Comparison of ENCODE assay signal across 12 cellular contexts in the genomic region with DNA sequence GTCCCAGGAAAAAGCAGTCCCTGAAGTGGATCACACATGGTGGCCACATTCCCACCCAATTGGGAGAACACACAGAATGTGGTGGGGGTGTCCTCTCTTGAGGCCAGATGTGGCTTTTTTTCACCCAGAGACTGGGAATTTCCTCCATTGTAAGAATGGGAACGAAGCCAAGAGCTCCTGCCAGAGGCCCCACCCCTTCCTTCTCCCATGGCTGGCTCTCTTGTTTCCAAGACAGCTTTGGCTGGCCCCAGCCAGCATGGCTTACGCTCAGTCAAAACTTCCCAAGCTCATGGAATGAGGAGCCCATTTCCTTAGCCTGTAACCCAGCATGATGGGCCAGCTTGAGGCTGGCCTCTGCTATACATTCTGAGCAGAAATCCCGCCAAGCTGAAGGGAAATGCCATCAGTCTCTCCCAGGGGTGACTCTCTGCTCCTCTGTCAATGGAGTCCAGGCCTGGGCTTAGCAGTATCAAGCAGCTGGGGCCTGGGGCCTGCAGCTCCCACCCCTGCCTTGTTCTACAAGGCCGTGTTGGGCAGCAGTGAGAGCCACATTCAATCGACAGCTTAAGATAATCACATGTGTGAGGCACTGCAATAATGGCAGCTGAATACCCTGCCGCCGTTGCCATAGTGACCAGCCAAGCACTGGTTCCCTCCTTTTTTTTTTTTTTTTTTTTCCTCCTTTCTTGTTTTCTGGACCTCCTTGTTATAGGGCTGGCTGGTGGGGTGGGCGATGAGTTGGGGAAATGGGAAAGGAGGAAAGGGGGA.
DNase-seq lines count a peak whose midpoint lies in the region; ATAC-seq and TF ChIP-seq lines count a peak whose summit lies in the region.
"Had no signal": no experiment of that assay in that cellular context is flagged by ENCODE, and none has a peak within 500 bp of the region (broad histone marks: within the 10 kb centered on the region; RNA-seq: fewer than 3 reads in every experiment).

No MANE protein-coding gene starts in this region.

- 54% methylated on average over 7 of the region's 8 CpGs for WGBS in hepatocyte (ENCODE audit: low lambda C conversion rate, missing lambda C conversion rate)

- H3K4me1 Mint-ChIP-seq in activated CD8-positive, alpha-beta T cell treated with anti-CD3 and anti-CD28 coated beads, Interleukin-2, amount 10 ng/mL, durations not matched to agents 7 days and 5 days (ENCODE audit: low read depth), result no peaks in the 10 kb centered on the region
- H3K4me1 Mint-ChIP-seq: activated B cell treated with CpG ODN at 0.5 μM for 24 hours had no signal

- POLR2A ChIA-PET in activated CD8-positive, alpha-beta T cell treated with anti-CD3 and anti-CD28 coated beads, Interleukin-2, amount 10 ng/mL, durations not matched to agents 7 days and 5 days (lab: Charles Lee), result no interaction called here

- H3K27me3 Mint-ChIP-seq in activated CD8-positive, alpha-beta T cell treated with anti-CD3 and anti-CD28 coated beads, Interleukin-2, amount 10 ng/mL, durations not matched to agents 7 days and 5 days (ENCODE audit: low read depth), result no peaks in the 10 kb centered on the region

- no peak overlapping the region for H3K4me2 ChIP-seq in hepatocyte

- no peak for ATAC-seq in GM18868 (IDR thresholded peaks at IDR 0.05; ENCODE audit: unreplicated experiment)
- no peak for ATAC-seq in activated CD8-positive, alpha-beta T cell treated with anti-CD3 and anti-CD28 coated beads, Interleukin-2, amount 10 ng/mL, durations not matched to agents 7 days and 5 days

- H3K9me3 ChIP-seq in HAP-1 (no peaks in the 10 kb centered on the region), hepatocyte (ENCODE audit: low read depth) (no peaks in the 10 kb centered on the region)
- H3K9me3 ChIP-seq: esophagus muscularis mucosa had no signal

- H3K9me3 Mint-ChIP-seq in activated CD8-positive, alpha-beta T cell treated with anti-CD3 and anti-CD28 coated beads, Interleukin-2, amount 10 ng/mL, durations not matched to agents 7 days and 5 days (ENCODE audit: insufficient read depth), result no peaks in the 10 kb centered on the region
- H3K9me3 Mint-ChIP-seq: activated B cell treated with CpG ODN at 0.5 μM for 24 hours had no signal

- H3K4me1 ChIP-seq in HAP-1 (no peaks in the 10 kb centered on the region), hepatocyte (ENCODE audit: insufficient read depth) (no peaks in the 10 kb centered on the region)

- H3K79me2 ChIP-seq in hepatocyte, result no peaks in the 10 kb centered on the region

- H3K4me3 ChIP-seq in HAP-1 (no peak overlapping the region), hepatocyte (no peak overlapping the region), H7 (ENCODE audit: insufficient read depth, low read depth, low read length) (no peak overlapping the region)
- H3K4me3 ChIP-seq: esophagus muscularis mucosa had no signal

- no peaks in the 10 kb centered on the region for H3K36me3 Mint-ChIP-seq in activated CD8-positive, alpha-beta T cell treated with anti-CD3 and anti-CD28 coated beads, Interleukin-2, amount 10 ng/mL, durations not matched to agents 7 days and 5 days (ENCODE audit: low read depth)

- DNase-seq in ACHN (peak; percentile 2), HAP-1 (ENCODE audit: low spot score in 2 of 2) (peak; percentile 3 to 48), NCI-H748 treated with DMSO at 0.1 percent for 48 hours (lab: John Stamatoyannopoulos, UW) (peak; percentile 6), hepatocyte (ENCODE audit: low spot score) (peak; percentile 11), H7 (no peak), GM10266 (ENCODE audit: extremely low spot score) (no peak)
- DNase-seq in activated CD8-positive, alpha-beta T cell treated with anti-CD3 and anti-CD28 coated beads, Interleukin-2, amount 10 ng/mL, durations not matched to agents 7 days and 5 days, result no peak
- DNase-seq: activated B cell treated with CpG ODN at 0.5 μM for 24 hours, KG1 had no signal

- H3K4me3 Mint-ChIP-seq in activated CD8-positive, alpha-beta T cell treated with anti-CD3 and anti-CD28 coated beads, Interleukin-2, amount 10 ng/mL, durations not matched to agents 7 days and 5 days, result no peak overlapping the region
- H3K4me3 Mint-ChIP-seq: activated B cell treated with CpG ODN at 0.5 μM for 24 hours had no signal

- H2AFZ ChIP-seq in hepatocyte, result no peak overlapping the region

- H3K36me3 ChIP-seq in HAP-1 (replicated peaks) (no peaks in the 10 kb centered on the region), hepatocyte (replicated peaks; ENCODE audit: insufficient read depth, low read depth) (no peaks in the 10 kb centered on the region), H7 (replicated peaks; ENCODE audit: control insufficient read depth, insufficient read depth, low read length) (no peaks in the 10 kb centered on the region)
- H3K36me3 ChIP-seq: esophagus muscularis mucosa had no signal

- no peaks in the 10 kb centered on the region for H4K20me1 ChIP-seq in hepatocyte (ENCODE audit: insufficient read depth, poor library complexity, severe bottlenecking)

- no peaks in the 10 kb centered on the region for H3K9me2 ChIP-seq in hepatocyte (replicated peaks; ENCODE audit: insufficient read depth)

- no peaks in the 10 kb centered on the region for H3K27me3 ChIP-seq in HAP-1 (ENCODE audit: low read depth)
- no peaks in the 10 kb centered on the region for H3K27me3 ChIP-seq in hepatocyte
- H3K27me3 ChIP-seq in H7 (ENCODE audit: control insufficient read depth, insufficient read depth, low read length), result peaks cover 21% of the 10 kb centered on the region
- H3K27me3 ChIP-seq: esophagus muscularis mucosa had no signal

- CTCF ChIA-PET in activated CD8-positive, alpha-beta T cell treated with anti-CD3 and anti-CD28 coated beads, Interleukin-2, amount 10 ng/mL, durations not matched to agents 7 days and 5 days (lab: Charles Lee), result no interaction called here

- no peak overlapping the region for H3K27ac ChIP-seq in hepatocyte
- H3K27ac ChIP-seq: C4-2B, esophagus muscularis mucosa had no signal

- no peak for TF ChIP-seq CTCF in hepatocyte (IDR thresholded peaks at IDR 0.05; ENCODE audit: poor library complexity)
- no peak for TF ChIP-seq CTCF in GM10266 (IDR thresholded peaks at IDR 0.05; ENCODE audit: control insufficient read depth, insufficient read depth, low read depth, missing control alignments)

- in situ Hi-C loops in ACHN (cut with HindIII; ENCODE audit: low pct_ligation_motif_present, low pct_unique_long_range_greater_than_20kb, low sequenced_read_pairs) (no loop called here), HAP-1 (cut with MboI; ENCODE audit: low sequenced_read_pairs) (no loop called here)

- H3K27ac Mint-ChIP-seq in activated CD8-positive, alpha-beta T cell treated with anti-CD3 and anti-CD28 coated beads, Interleukin-2, amount 10 ng/mL, durations not matched to agents 7 days and 5 days, result no peak overlapping the region
- H3K27ac Mint-ChIP-seq: activated B cell treated with CpG ODN at 0.5 μM for 24 hours had no signal

Comparison
In these comparisons a context has a peak if more than half of its experiments do, and no peak if none do; other contexts are left out.
1. DNase-seq: peak in ACHN (single experiment), HAP-1 (2 of 2), NCI-H748 treated with DMSO at 0.1 percent for 48 hours (single experiment) and hepatocyte (single experiment); none in H7 (single experiment), activated CD8-positive, alpha-beta T cell treated with anti-CD3 and anti-CD28 coated beads, Interleukin-2, amount 10 ng/mL, durations not matched to agents 7 days and 5 days (single experiment) and GM10266 (single experiment).